ENCODE assay signal across 10 cellular contexts in the genomic region with DNA sequence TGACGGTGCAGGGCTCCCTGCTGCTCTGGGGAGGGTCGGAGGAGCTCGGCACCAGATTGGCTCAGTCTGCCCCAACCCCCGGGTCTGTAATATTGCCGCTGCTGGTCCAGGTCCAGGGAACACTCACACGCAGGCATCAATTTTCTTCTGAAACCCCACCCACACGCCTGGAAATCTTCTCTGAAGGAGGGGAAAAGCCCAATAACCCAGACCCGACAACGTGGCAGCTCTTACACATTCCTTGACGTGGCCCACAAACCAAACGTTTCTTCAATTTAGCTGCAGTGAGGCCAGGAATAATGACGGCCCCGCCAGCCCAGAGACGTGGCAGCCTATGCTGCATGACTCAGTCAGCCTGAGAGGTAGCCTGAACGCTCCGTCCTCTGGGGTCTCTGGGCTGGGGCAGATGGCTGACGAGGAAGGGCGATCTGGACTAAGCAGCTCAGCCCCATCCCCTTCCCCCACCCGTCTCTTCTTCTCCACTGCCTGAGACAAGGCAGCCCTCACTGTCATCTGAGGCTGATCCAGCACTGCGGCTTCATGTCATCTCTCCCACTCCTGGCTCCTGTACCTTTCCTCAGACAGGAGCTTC. TPM values are rescaled to one million over a fixed set of nuclear protein-coding genes. Genes with fewer than 3 reads are reported as not detected.
DNase-seq lines count a peak whose midpoint lies in the region; ATAC-seq and TF ChIP-seq lines count a peak whose summit lies in the region.
"Had no signal": no experiment of that assay in that cellular context is flagged by ENCODE, and none has a peak within 500 bp of the region (broad histone marks: within the 10 kb centered on the region; RNA-seq: fewer than 3 reads in every experiment).

No MANE protein-coding gene starts in this region.

- peak; percentile 55 for ATAC-seq in Right ventricle myocardium inferior

- H3K27ac ChIP-seq in esophagus (ENCODE audit: low read depth in 2 of 2, low read length in 1 of 2): peak overlapping the region; percentile 59 to 73
- H3K27ac ChIP-seq in mucosa of rectum (ENCODE audit: low read depth in 2 of 2, low read length in 2 of 2): peak overlapping the region; percentile 70 to 74
- H3K27ac ChIP-seq in uterus: peak overlapping the region; percentile 96
- H3K27ac ChIP-seq: C4-2B, epithelial cell of prostate had no signal

- H3K9me3 ChIP-seq in esophagus (ENCODE audit: control insufficient read depth in 2 of 2, insufficient read depth in 1 of 2, low read depth in 1 of 2, low read length in 1 of 2): no peaks in the 10 kb centered on the region
- no peaks in the 10 kb centered on the region for H3K9me3 ChIP-seq in mucosa of rectum (ENCODE audit: control insufficient read depth in 2 of 2, low read length in 2 of 2)
- no peaks in the 10 kb centered on the region for H3K9me3 ChIP-seq in uterus

- H3K4me1 ChIP-seq in esophagus (ENCODE audit: control insufficient read depth in 2 of 2, insufficient read depth in 2 of 2, low read length in 1 of 2): no peaks in the 10 kb centered on the region
- no peaks in the 10 kb centered on the region for H3K4me1 ChIP-seq in mucosa of rectum (ENCODE audit: control insufficient read depth in 2 of 2, insufficient read depth in 2 of 2, low read length in 2 of 2)
- H3K4me1 ChIP-seq in uterus: peaks cover 3% of the 10 kb centered on the region in 2 donors

- H3K9ac ChIP-seq in mucosa of rectum (ENCODE audit: low read depth in 1 of 2, low read length in 2 of 2): no peak overlapping the region

- peak; percentile 31 to 53 for TF ChIP-seq POLR2A in uterus (IDR thresholded peaks at IDR 0.05)

- 45 to 55% methylated on average over 20 of the region's 20 CpGs for WGBS in esophagus, 2 donors

- no peak for DNase-seq in Right ventricle myocardium inferior (ENCODE audit: missing footprints)
- DNase-seq in cardiac septum (ENCODE audit: low spot score): no peak
- DNase-seq in uterus: peak; percentile 89 to 90
- DNase-seq in NCI-H510A (lab: John Stamatoyannopoulos, UW): no peak
- no peak for DNase-seq in KBM-7
- DNase-seq in NCI-H2171 (lab: John Stamatoyannopoulos, UW): no peak

- no peaks in the 10 kb centered on the region for H3K36me3 ChIP-seq in esophagus (ENCODE audit: control insufficient read depth in 2 of 2, insufficient read depth in 2 of 2, low read length in 1 of 2)
- no peaks in the 10 kb centered on the region for H3K36me3 ChIP-seq in mucosa of rectum (ENCODE audit: control insufficient read depth in 2 of 2, insufficient read depth in 2 of 2, low read length in 2 of 2)
- H3K36me3 ChIP-seq in uterus: no peaks in the 10 kb centered on the region

- in situ Hi-C loops in KBM-7 (cut with MboI; ENCODE audit: low pct_unique_long_range_greater_than_20kb, low sequenced_read_pairs): no loop called here

- no peak for TF ChIP-seq CTCF in uterus (IDR thresholded peaks at IDR 0.05)

- no peak overlapping the region for H3K4me3 ChIP-seq in esophagus (ENCODE audit: low read depth in 1 of 2, low read length in 2 of 2)
- H3K4me3 ChIP-seq in mucosa of rectum (ENCODE audit: low read length in 2 of 2): no peak overlapping the region
- peak overlapping the region in 1 of 2 donors; percentile 6 for H3K4me3 ChIP-seq in uterus

- intact Hi-C loops in Right ventricle myocardium inferior (cut with DNase I): loop anchor here (5.0 kb wide), 1 partner anchor 34 kb away; no protein-coding TSS in a partner anchor
- intact Hi-C loops in cardiac septum (cut with DNase I): no loop called here
- intact Hi-C loops in uterus (cut with DNase I; ENCODE audit: low total_unique reads): no loop called here

- H3K27me3 ChIP-seq in esophagus (ENCODE audit: control insufficient read depth in 1 of 2, insufficient read depth in 2 of 2, low read length in 2 of 2): no peaks in the 10 kb centered on the region
- H3K27me3 ChIP-seq in mucosa of rectum (ENCODE audit: control insufficient read depth in 2 of 2, insufficient read depth in 2 of 2, low read length in 2 of 2): no peaks in the 10 kb centered on the region
- no peaks in the 10 kb centered on the region for H3K27me3 ChIP-seq in uterus

RNA-seq across cellular contexts. Expression of gene SPARC, which starts 9.9 kb away (rescaled TPM):
- total RNA-seq in Right ventricle myocardium inferior (517 TPM), cardiac septum (539 TPM), uterus (1,000 to 10,000 TPM in 1 of 4 donors, 100 to 1,000 TPM in 3; 341 to 2,293 (median 751) TPM)
- 10 to 100 TPM; 12.1 to 52.5 TPM for polyA plus RNA-seq in esophagus

Comparison
In these comparisons a context has a peak if more than half of its experiments do, and no peak if none do; other contexts are left out.
1. DNase-seq: peak in uterus (2 of 2); none in Right ventricle myocardium inferior (single experiment), cardiac septum (single experiment), NCI-H510A (single experiment), KBM-7 (single experiment) and NCI-H2171 (single experiment).
2. Peak in every context shown above with its lines, with median percentiles within 50 percentile points of each other: H3K27ac ChIP-seq.